12 cellular contexts compared by ENCODE assay signal in the genomic region with DNA sequence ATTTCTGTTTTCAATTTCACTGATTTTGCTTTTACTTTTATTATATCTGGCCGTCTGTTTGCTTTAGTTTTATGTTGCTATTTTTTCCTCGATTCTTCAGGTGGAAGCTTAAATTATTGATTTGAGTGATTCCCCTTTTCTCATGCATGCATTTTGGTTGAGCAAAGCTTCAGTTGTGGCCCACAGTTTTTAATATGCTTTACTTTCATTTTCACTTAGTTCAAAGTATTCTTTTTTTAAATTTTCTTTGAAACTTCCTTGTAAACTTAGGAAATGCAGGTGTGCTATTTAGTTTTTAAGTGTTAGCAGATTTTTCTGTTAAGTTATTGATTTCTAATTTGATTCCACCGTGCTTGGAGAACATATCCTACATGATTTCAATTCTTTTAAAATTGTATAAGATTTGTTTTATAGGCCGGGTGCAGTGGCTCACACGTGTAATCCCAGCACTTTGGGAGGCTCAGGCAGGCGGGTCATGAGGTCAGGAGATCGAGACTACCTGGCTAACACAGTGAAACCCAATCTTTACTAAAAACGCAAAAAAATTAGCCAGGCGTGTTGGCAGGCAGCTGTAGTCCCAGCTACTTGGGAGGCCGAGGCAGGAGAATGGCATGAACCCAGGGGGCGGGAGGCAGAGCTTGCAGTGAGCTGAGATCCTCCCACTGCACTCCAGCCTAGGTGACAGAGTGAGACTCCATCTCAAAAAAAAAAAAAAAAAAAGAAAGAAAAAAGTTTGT.
"Had no signal": no experiment of that assay in that cellular context is flagged by ENCODE, and none has a peak within 500 bp of the region (broad histone marks: within the 10 kb centered on the region; RNA-seq: fewer than 3 reads in every experiment).

No MANE protein-coding gene starts in this region.

- H3K4me3 ChIP-seq: gastrocnemius medialis, heart left ventricle, spleen, testis, upper lobe of left lung had no signal

- H3K9me3 ChIP-seq: gastrocnemius medialis, testis, upper lobe of left lung had no signal

- H3K36me3 ChIP-seq: gastrocnemius medialis, heart left ventricle, spleen, upper lobe of left lung, WERI-Rb-1 had no signal

- DNase-seq: activated CD4-positive, alpha-beta T cell treated with anti-CD3 and anti-CD28 coated beads, Interleukin-2, amount 50 U/mL, for 4 hours; effector CD4-positive, alpha-beta T cell; gastrocnemius medialis; heart left ventricle; left ventricle myocardium superior; nephron progenitor cell; nucleus accumbens; spleen; stimulated activated CD4-positive, alpha-beta T cell treated with anti-CD3 and anti-CD28 coated beads, Interleukin-4, amount 100 ng/mL, for 4 hours; testis; upper lobe of left lung; WERI-Rb-1 had no signal

- H3K27me3 ChIP-seq: gastrocnemius medialis, heart left ventricle, spleen, testis, upper lobe of left lung had no signal
